Comparison of ENCODE assay signal across 1 cellular context in the genomic region with DNA sequence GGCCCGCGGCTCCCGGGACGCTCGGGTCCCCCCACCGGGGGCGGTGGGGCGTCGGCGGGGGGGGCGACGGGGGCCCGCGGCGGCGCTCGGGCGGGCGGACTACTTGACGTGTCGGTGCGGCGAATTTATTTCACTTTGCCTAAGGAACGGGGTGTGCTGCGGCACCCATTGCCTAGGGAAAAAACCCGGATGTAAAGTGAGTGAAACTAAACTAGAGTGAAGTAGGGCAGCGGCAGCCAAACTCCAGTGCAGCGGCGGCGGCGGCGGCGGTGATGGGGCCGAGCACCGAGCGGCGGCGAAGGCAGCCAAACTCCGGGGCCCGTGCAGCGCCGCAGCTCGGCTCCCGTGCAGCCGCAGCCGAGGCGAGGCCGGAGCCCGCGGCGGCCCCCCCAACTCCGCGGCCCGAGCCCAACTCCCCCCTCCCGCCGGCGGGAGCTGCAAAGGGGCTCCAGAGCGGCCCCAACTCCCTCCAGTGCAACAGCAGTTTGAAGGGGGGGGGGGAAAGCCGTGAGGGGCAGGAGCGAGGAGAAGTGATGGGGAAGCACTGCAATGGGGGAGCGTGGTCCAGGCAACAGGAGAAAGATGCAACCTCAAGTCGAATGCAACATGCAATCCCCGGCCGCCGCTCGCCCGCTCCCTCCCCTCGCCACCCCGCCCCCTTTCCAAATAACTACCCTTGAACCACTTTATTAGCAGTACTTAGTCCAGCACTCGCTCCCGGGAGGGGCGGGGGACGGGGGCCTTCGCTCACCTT.
TF ChIP-seq lines count a peak whose summit lies in the region.

No MANE protein-coding gene starts in this region.

TF ChIP-seq in K562, 482 proteins besides CTCF, POLR2A, EP300 and RAD21 (continued from another document and continues in another):
- TF ChIP-seq THAP12 (CRISPR knock-in tag; IDR thresholded peaks at IDR 0.05) (0 out of 2 replicates have a peak, but pooled peaks have one; percentile 44), YY1 (IDR thresholded peaks at IDR 0.05; ENCODE audit: borderline replicate concordance in 1 of 3, control insufficient read depth in 1 of 3, extremely low read depth in 1 of 3, insufficient read depth in 3 of 3, insufficient read length in 1 of 3, insufficient replicate concordance in 2 of 3, low read depth in 1 of 3, low read length in 2 of 3) (peak in 2 of 3 experiments; percentile 7 to 34), CHD2 (IDR thresholded peaks at IDR 0.05; ENCODE audit: low read depth, low read length) (peak; percentile 48; the same call in 1 of the 2 replicates), ELF1 (tag; IDR thresholded peaks at IDR 0.05) (peak; percentile 74), NR2C2 (CRISPR knock-in tag; IDR thresholded peaks at IDR 0.05) (no peak), NR2C2 (tag; IDR thresholded peaks at IDR 0.05) (peak; percentile 58), ATF1 (CRISPR knock-in tag; IDR thresholded peaks at IDR 0.05) (no peak), ATF1 (tag; IDR thresholded peaks at IDR 0.05) (0 out of 2 replicates have a peak, but pooled peaks have one; percentile 15), TFAP4 (CRISPR knock-in tag; IDR thresholded peaks at IDR 0.05; ENCODE audit: borderline replicate concordance) (no peak), ZNF253 (CRISPR knock-in tag; conservative IDR thresholded peaks at IDR 0.05) (no peak), CBX1 (IDR thresholded peaks at IDR 0.05; ENCODE audit: low read depth) (peak; percentile 31; the same call in 1 of the 2 replicates), ELF2 (CRISPR knock-in tag; IDR thresholded peaks at IDR 0.05) (0 out of 2 replicates have a peak, but pooled peaks have one; percentile 32), ZNF589 (CRISPR knock-in tag; IDR thresholded peaks at IDR 0.05; ENCODE audit: low read depth) (0 out of 2 replicates have a peak, but pooled peaks have one; percentile 86), RNF2 (IDR thresholded peaks at IDR 0.05) (no peak), BCOR (IDR thresholded peaks at IDR 0.05) (no peak), RFX1 (IDR thresholded peaks at IDR 0.05) (peak; percentile 42; the same call in 1 of the 2 replicates), NONO (IDR thresholded peaks at IDR 0.05; ENCODE audit: low read depth in 2 of 2, low read length in 1 of 2) (peak; percentile 20 to 52; a peak in 1 of 4 replicates), ZNF639 (CRISPR knock-in tag; conservative IDR thresholded peaks at IDR 0.05 in 1 of 2, IDR thresholded peaks at IDR 0.05 in 1 of 2) (peak in 1 of 2 experiments; percentile 92; a peak in 2 of 4 replicates), MBD2 (IDR thresholded peaks at IDR 0.05; ENCODE audit: borderline replicate concordance, low read depth) (0 out of 2 replicates have a peak, but pooled peaks have one; percentile 15), MAX (CRISPR knock-in tag; IDR thresholded peaks at IDR 0.05) (no peak), RBFOX2 (IDR thresholded peaks at IDR 0.05; ENCODE audit: low read depth, low read length) (peak; percentile 86), RCOR1 (IDR thresholded peaks at IDR 0.05; ENCODE audit: borderline replicate concordance in 1 of 2, low read depth in 2 of 2, low read length in 2 of 2) (peak; percentile 60 to 98; a peak in 3 of 4 replicates), POLR2AphosphoS5 (IDR thresholded peaks at IDR 0.05; ENCODE audit: control insufficient read depth, insufficient read depth, low read depth, low read length) (peak; percentile 36; the same call in 1 of the 2 replicates), PHF21A (IDR thresholded peaks at IDR 0.05; ENCODE audit: borderline replicate concordance, low read depth) (peak; percentile 100), TARDBP (IDR thresholded peaks at IDR 0.05) (0 out of 2 replicates have a peak, but pooled peaks have one; percentile 45), REST (CRISPR knock-in tag; IDR thresholded peaks at IDR 0.05; ENCODE audit: low read depth) (peak; percentile 66), ESRRA (IDR thresholded peaks at IDR 0.05; ENCODE audit: borderline replicate concordance, low read depth) (peak; percentile 13; the same call in 1 of the 2 replicates)
- TF ChIP-seq, protein P1, sequence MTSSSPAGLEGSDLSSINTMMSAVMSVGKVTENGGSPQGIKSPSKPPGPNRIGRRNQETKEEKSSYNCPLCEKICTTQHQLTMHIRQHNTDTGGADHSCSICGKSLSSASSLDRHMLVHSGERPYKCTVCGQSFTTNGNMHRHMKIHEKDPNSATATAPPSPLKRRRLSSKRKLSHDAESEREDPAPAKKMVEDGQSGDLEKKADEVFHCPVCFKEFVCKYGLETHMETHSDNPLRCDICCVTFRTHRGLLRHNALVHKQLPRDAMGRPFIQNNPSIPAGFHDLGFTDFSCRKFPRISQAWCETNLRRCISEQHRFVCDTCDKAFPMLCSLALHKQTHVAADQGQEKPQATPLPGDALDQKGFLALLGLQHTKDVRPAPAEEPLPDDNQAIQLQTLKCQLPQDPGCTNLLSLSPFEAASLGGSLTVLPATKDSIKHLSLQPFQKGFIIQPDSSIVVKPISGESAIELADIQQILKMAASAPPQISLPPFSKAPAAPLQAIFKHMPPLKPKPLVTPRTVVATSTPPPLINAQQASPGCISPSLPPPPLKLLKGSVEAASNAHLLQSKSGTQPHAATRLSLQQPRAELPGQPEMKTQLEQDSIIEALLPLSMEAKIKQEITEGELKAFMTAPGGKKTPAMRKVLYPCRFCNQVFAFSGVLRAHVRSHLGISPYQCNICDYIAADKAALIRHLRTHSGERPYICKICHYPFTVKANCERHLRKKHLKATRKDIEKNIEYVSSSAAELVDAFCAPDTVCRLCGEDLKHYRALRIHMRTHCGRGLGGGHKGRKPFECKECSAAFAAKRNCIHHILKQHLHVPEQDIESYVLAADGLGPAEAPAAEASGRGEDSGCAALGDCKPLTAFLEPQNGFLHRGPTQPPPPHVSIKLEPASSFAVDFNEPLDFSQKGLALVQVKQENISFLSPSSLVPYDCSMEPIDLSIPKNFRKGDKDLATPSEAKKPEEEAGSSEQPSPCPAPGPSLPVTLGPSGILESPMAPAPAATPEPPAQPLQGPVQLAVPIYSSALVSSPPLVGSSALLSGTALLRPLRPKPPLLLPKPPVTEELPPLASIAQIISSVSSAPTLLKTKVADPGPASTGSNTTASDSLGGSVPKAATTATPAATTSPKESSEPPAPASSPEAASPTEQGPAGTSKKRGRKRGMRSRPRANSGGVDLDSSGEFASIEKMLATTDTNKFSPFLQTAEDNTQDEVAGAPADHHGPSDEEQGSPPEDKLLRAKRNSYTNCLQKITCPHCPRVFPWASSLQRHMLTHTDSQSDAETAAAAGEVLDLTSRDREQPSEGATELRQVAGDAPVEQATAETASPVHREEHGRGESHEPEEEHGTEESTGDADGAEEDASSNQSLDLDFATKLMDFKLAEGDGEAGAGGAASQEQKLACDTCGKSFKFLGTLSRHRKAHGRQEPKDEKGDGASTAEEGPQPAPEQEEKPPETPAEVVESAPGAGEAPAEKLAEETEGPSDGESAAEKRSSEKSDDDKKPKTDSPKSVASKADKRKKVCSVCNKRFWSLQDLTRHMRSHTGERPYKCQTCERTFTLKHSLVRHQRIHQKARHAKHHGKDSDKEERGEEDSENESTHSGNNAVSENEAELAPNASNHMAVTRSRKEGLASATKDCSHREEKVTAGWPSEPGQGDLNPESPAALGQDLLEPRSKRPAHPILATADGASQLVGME (CRISPR knock-in tag; IDR thresholded peaks at IDR 0.05): peak; percentile 84; the same call in 1 of the 2 replicates
- TF ChIP-seq, protein P2, sequence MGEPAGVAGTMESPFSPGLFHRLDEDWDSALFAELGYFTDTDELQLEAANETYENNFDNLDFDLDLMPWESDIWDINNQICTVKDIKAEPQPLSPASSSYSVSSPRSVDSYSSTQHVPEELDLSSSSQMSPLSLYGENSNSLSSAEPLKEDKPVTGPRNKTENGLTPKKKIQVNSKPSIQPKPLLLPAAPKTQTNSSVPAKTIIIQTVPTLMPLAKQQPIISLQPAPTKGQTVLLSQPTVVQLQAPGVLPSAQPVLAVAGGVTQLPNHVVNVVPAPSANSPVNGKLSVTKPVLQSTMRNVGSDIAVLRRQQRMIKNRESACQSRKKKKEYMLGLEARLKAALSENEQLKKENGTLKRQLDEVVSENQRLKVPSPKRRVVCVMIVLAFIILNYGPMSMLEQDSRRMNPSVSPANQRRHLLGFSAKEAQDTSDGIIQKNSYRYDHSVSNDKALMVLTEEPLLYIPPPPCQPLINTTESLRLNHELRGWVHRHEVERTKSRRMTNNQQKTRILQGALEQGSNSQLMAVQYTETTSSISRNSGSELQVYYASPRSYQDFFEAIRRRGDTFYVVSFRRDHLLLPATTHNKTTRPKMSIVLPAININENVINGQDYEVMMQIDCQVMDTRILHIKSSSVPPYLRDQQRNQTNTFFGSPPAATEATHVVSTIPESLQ (CRISPR knock-in tag; IDR thresholded peaks at IDR 0.05): no peak
- TF ChIP-seq, protein P3, sequence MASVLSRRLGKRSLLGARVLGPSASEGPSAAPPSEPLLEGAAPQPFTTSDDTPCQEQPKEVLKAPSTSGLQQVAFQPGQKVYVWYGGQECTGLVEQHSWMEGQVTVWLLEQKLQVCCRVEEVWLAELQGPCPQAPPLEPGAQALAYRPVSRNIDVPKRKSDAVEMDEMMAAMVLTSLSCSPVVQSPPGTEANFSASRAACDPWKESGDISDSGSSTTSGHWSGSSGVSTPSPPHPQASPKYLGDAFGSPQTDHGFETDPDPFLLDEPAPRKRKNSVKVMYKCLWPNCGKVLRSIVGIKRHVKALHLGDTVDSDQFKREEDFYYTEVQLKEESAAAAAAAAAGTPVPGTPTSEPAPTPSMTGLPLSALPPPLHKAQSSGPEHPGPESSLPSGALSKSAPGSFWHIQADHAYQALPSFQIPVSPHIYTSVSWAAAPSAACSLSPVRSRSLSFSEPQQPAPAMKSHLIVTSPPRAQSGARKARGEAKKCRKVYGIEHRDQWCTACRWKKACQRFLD (CRISPR knock-in tag; IDR thresholded peaks at IDR 0.05): peak; percentile 33; the same call in 1 of the 2 replicates
